ENCODE assay signal across 21 cellular contexts in the genomic region with DNA sequence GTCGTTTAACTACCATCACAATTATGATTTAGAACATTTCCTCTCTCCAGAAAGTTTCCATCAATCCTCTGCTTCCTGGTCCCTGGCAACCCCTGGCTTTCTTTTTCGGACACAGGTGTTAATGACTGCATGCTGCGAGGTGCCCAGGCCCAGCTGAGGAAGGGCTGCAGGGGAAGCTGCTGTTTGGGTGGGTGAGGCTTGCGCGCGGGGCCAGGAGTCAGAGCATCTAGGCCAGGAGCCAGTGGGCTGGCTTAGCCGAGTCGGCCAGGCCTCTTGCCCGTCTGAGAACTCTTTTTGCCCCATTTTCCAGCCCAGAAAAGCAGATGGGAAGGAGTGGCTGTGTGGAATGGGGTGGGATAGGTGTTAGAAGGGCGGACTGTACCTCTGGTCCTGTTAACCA.
"Had no signal": no experiment of that assay in that cellular context is flagged by ENCODE, and none has a peak within 500 bp of the region (broad histone marks: within the 10 kb centered on the region; RNA-seq: fewer than 3 reads in every experiment).

No MANE protein-coding gene starts in this region.

- H3K9ac ChIP-seq: parathyroid adenoma had no signal

- FAIRE-seq: kidney, TTC549 had no signal

- H3K27me3 ChIP-seq: suprapubic skin, tibial artery had no signal

- H3K4me3 ChIP-seq: psoas muscle, suprapubic skin, tibial artery had no signal

- H2AFZ ChIP-seq: parathyroid adenoma had no signal

- H3K4me1 ChIP-seq: parathyroid adenoma, psoas muscle had no signal

- DNase-seq: activated CD4-positive, alpha-beta T cell treated with anti-CD3 and anti-CD28 coated beads for 4 hours; activated CD4-positive, alpha-beta T cell treated with anti-CD3 and anti-CD28 coated beads, Interleukin-2, amount 50 U/mL, for 4 hours; activated gamma-delta T cell treated with Interleukin-2 at 50 U/mL for 16 hours; activated naive CD4-positive, alpha-beta T cell treated with anti-CD3 and anti-CD28 coated beads, Interleukin-2, amount 50 U/mL, for 16 hours; activated naive CD8-positive, alpha-beta T cell treated with anti-CD3 and anti-CD28 coated beads, Interleukin-2, amount 50 U/mL, for 24 hours; amygdala; central memory CD4-positive, alpha-beta T cell; foreskin fibroblast; head of caudate nucleus; hippocampal formation; kidney; occipital lobe; psoas muscle; stimulated activated CD4-positive, alpha-beta T cell treated with anti-CD3 and anti-CD28 coated beads, Interleukin-12 subunit alpha, Interleukin-12 subunit beta, amount 100 ng/mL, for 4 hours; stimulated activated CD4-positive, alpha-beta T cell treated with anti-CD3 and anti-CD28 coated beads, Interleukin-4, amount 100 ng/mL, for 1 hour; T-helper 9 cell had no signal

- H3K79me2 ChIP-seq: parathyroid adenoma had no signal

- H3K36me3 ChIP-seq: suprapubic skin had no signal

- H3K27ac ChIP-seq: parathyroid adenoma, psoas muscle, suprapubic skin, tibial artery, VCaP had no signal

- H3K9me3 ChIP-seq: psoas muscle, suprapubic skin, tibial artery had no signal
